In genomic region chr14:101781240-101782061, GRCh38 we compare ENCODE assay signal across 8 cellular contexts. TPM values are rescaled to one million over a fixed set of nuclear protein-coding genes. Genes with fewer than 3 reads are reported as not detected.
DNase-seq lines count a peak whose midpoint lies in the region; ATAC-seq and TF ChIP-seq lines count a peak whose summit lies in the region.

No MANE protein-coding gene starts in this region.

- peaks cover 8 to 44% (median 28%) of the 10 kb centered on the region in 11 experiments; a peak in 20 of 22 replicates for H3K9me3 ChIP-seq in BLaER1 treated with 17β-estradiol and CSF1 and Interleukin-3, amounts not matched to agents 10 nM and 100 nM (replicated peaks in 1 of 11)

- H3K36me3 ChIP-seq in BLaER1 treated with 17β-estradiol and CSF1 and Interleukin-3, amounts not matched to agents 10 nM and 100 nM, result peaks cover 23 to 52% (median 40%) of the 10 kb centered on the region in 11 experiments; a peak in 21 of 22 replicates

- peaks cover 0 to 43% (median 0%) of the 10 kb centered on the region in 11 experiments; a peak in 7 of 22 replicates for H4K20me1 ChIP-seq in BLaER1 treated with 17β-estradiol and CSF1 and Interleukin-3, amounts not matched to agents 10 nM and 100 nM

- peak; percentile 22 for DNase-seq in NCI-H2227 (lab: John Stamatoyannopoulos, UW; ENCODE audit: unreplicated experiment)
- DNase-seq in astrocyte of the spinal cord (ENCODE audit: low read depth, low spot score), result no peak
- peak in 1 of 2 donors; percentile 39 for DNase-seq in left colon
- DNase-seq in stimulated activated CD8-positive, alpha-beta memory T cell treated with anti-CD3 and anti-CD28 coated beads, Interleukin-2, amount 100 ng/mL, for 48 hours (ENCODE audit: low read depth in 2 of 2), result peak; percentile 20 to 29
- no peak for DNase-seq in NCI-H446 treated with DMSO at 0.1 percent for 48 hours (lab: John Stamatoyannopoulos, UW)
- DNase-seq in NCI-H128 (lab: John Stamatoyannopoulos, UW; ENCODE audit: unreplicated experiment), result no peak

- H3K27me3 ChIP-seq in BLaER1 treated with 17β-estradiol and CSF1 and Interleukin-3, amounts not matched to agents 10 nM and 100 nM, result no peaks in the 10 kb centered on the region; a peak in 1 of 22 replicates

- H3K9ac ChIP-seq in BLaER1 treated with 17β-estradiol and CSF1 and Interleukin-3, amounts not matched to agents 10 nM and 100 nM, result peak overlapping the region; percentile 79 to 98 (median 94)

- peaks cover 35 to 71% (median 54%) of the 10 kb centered on the region in 10 experiments for H3K4me1 ChIP-seq in BLaER1 treated with 17β-estradiol and CSF1 and Interleukin-3, amounts not matched to agents 10 nM and 100 nM

- intact Hi-C loops in left colon (cut with DNase I, micrococcal nuclease), result no loop called here

- peak overlapping the region; percentile 91 to 99 (median 99) for H3K4me2 ChIP-seq in BLaER1 treated with 17β-estradiol and CSF1 and Interleukin-3, amounts not matched to agents 10 nM and 100 nM

- TF ChIP-seq CTCF in astrocyte of the spinal cord (IDR thresholded peaks at IDR 0.05; ENCODE audit: low read depth, low read length), result no peak

- H3K27ac ChIP-seq in BLaER1 treated with 17β-estradiol and CSF1 and Interleukin-3, amounts not matched to agents 10 nM and 100 nM, result peak overlapping the region; percentile 71 to 99 (median 96); a peak in 21 of 22 replicates

- ATAC-seq in left colon (peak; percentile 69), GM19328 (IDR thresholded peaks at IDR 0.05; ENCODE audit: unreplicated experiment) (no peak)

- peak overlapping the region; percentile 57 to 77 (median 70) for H3K4me3 ChIP-seq in BLaER1 treated with 17β-estradiol and CSF1 and Interleukin-3, amounts not matched to agents 10 nM and 100 nM
- H3K4me3 ChIP-seq in astrocyte of the spinal cord (ENCODE audit: low read depth, low read length), result peak overlapping the region; percentile 14

- in situ Hi-C loops in astrocyte of the spinal cord (cut with HindIII; ENCODE audit: low sequenced_read_pairs), result no loop called here

RNA-seq across cellular contexts. Expression of gene PPP2R5C, which starts 19.9 kb away (rescaled TPM):
- total RNA-seq in left colon, result 100 to 1,000 TPM; 139 to 144 TPM

Comparison
In these comparisons a context has a peak if more than half of its experiments do, and no peak if none do; other contexts are left out.
1. DNase-seq: peak in NCI-H2227 (single experiment) and stimulated activated CD8-positive, alpha-beta memory T cell treated with anti-CD3 and anti-CD28 coated beads, Interleukin-2, amount 100 ng/mL, for 48 hours (2 of 2); none in astrocyte of the spinal cord (single experiment), NCI-H446 treated with DMSO at 0.1 percent for 48 hours (single experiment) and NCI-H128 (single experiment).